Comparison of ENCODE assay signal across 1 cellular context in the genomic region with DNA sequence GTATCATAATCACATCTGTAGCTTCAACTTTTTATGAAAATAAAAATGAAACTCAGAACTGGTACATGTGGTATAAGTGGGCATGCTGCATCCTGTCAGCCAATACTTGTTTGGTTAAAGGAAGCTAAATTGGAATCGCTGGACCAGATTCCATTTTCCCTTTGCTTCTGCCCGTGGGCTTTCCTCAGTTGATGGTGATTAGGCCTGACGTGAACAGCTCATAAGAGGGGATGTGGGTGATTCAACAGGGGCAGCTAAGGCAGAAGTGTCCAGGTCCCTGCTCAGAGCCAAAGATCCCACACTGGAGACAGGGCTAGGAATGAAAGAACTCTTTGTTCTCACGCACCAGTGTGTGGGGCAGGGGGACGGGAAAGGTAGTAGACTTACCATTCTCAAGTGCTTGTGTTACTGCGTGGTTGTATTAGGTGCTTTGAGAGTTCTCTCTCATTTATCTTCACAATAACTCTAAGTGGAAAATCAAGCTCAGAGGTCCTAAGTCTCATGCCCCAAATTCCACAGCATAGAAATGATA.
TF ChIP-seq lines count a peak whose summit lies in the region.

No MANE protein-coding gene starts in this region.

TF ChIP-seq in H1, 55 proteins besides CTCF, POLR2A, EP300 and RAD21:
- no peak for TF ChIP-seq PHF8 (conservative IDR thresholded peaks at IDR 0.05; ENCODE audit: low read depth, low read length)
- no peak for TF ChIP-seq NANOG (IDR thresholded peaks at IDR 0.05; ENCODE audit: insufficient read depth, low read depth, low read length, poor library complexity, severe bottlenecking)
- TF ChIP-seq NRF1 (IDR thresholded peaks at IDR 0.05; ENCODE audit: low read depth, low read length), result no peak
- no peak for TF ChIP-seq CEBPB (IDR thresholded peaks at IDR 0.05; ENCODE audit: low read depth, low read length)
- no peak for TF ChIP-seq SIN3A (conservative IDR thresholded peaks at IDR 0.05 in 1 of 2, IDR thresholded peaks at IDR 0.05 in 1 of 2; ENCODE audit: low read depth in 1 of 2, low read length in 2 of 2)
- TF ChIP-seq BRCA1 (IDR thresholded peaks at IDR 0.05; ENCODE audit: low read depth, low read length), result no peak
- no peak for TF ChIP-seq SUZ12 (IDR thresholded peaks at IDR 0.05; ENCODE audit: low read length)
- TF ChIP-seq GABPA (IDR thresholded peaks at IDR 0.05; ENCODE audit: borderline replicate concordance, insufficient read depth, low read length), result no peak
- TF ChIP-seq SAP30 (IDR thresholded peaks at IDR 0.05; ENCODE audit: insufficient read depth, insufficient replicate concordance, low read length), result no peak
- no peak for TF ChIP-seq KDM1A (IDR thresholded peaks at IDR 0.05; ENCODE audit: borderline replicate concordance, low read length)
- no peak for TF ChIP-seq TAF7 (optimal IDR thresholded peaks at IDR 0.05; ENCODE audit: borderline replicate concordance, low read depth, low read length)
- no peak for TF ChIP-seq TAF1 (IDR thresholded peaks at IDR 0.05; ENCODE audit: low read depth, low read length)
